In genomic region chr12:120259418-120260202, GRCh38 we compare ENCODE assay signal across 10 cellular contexts. TPM values are rescaled to one million over a fixed set of nuclear protein-coding genes. Genes with fewer than 3 reads are reported as not detected.
A peak's percentile ranks its signal among the peaks of the same experiment; 100 is the strongest.
DNase-seq lines count a peak whose midpoint lies in the region; ATAC-seq, FAIRE-seq and TF ChIP-seq lines count a peak whose summit lies in the region.
"Had no signal": no experiment of that assay in that cellular context is flagged by ENCODE, and none has a peak within 500 bp of the region (broad histone marks: within the 10 kb centered on the region; RNA-seq: fewer than 3 reads in every experiment).

No MANE protein-coding gene starts in this region.

- no peaks in the 10 kb centered on the region for H3K9me3 ChIP-seq in transverse colon

- DNase-seq in activated CD8-positive, alpha-beta memory T cell treated with anti-CD3 and anti-CD28 coated beads, Interleukin-2, amount 10 ng/mL, durations not matched to agents 7 days and 5 days, result no peak
- no peak for DNase-seq in activated CD8-positive, alpha-beta memory T cell treated with anti-CD3 and anti-CD28 coated beads for 24 hours
- DNase-seq in astrocyte of the cerebellum (ENCODE audit: low read depth), result peak; percentile 72
- peak; percentile 51 for DNase-seq in islet precursor cell
- DNase-seq in transverse colon, result no peak
- no peak for DNase-seq in superior temporal gyrus (ENCODE audit: extremely low spot score)
- no peak for DNase-seq in frontal cortex (ENCODE audit: low spot score in 2 of 2)
- DNase-seq in brain microvascular endothelial cell, result no peak
- DNase-seq: NCI-H446 treated with DMSO at 0.1 percent for 48 hours had no signal

- in situ Hi-C loops in astrocyte of the cerebellum (cut with HindIII; ENCODE audit: low sequenced_read_pairs), result loop anchor here (5.0 kb wide), 1 partner anchor 42 kb away; no protein-coding TSS in a partner anchor
- in situ Hi-C loops in transverse colon (cut with MboI; ENCODE audit: low pct_ligation_motif_present in 1 of 4, low pct_unique_long_range_greater_than_20kb in 1 of 4, low sequenced_read_pairs in 3 of 4), result no loop called here
- in situ Hi-C loops in brain microvascular endothelial cell (cut with HindIII; ENCODE audit: low pct_ligation_motif_present, low sequenced_read_pairs), result no loop called here

- no peaks in the 10 kb centered on the region for H3K36me3 ChIP-seq in transverse colon
- peaks cover 13% of the 10 kb centered on the region for H3K36me3 ChIP-seq in brain microvascular endothelial cell (replicated peaks)

- peak overlapping the region; percentile 13 for H3K27ac Mint-ChIP-seq in activated CD8-positive, alpha-beta memory T cell treated with anti-CD3 and anti-CD28 coated beads, Interleukin-2, amount 10 ng/mL, durations not matched to agents 7 days and 5 days

- no peak for TF ChIP-seq CTCF in astrocyte of the cerebellum (IDR thresholded peaks at IDR 0.05; ENCODE audit: low read depth, low read length, missing control alignments)
- no peak for TF ChIP-seq CTCF in transverse colon (IDR thresholded peaks at IDR 0.05)
- no peak for TF ChIP-seq CTCF in brain microvascular endothelial cell (IDR thresholded peaks at IDR 0.05; ENCODE audit: low read depth, low read length, missing control alignments)

- peaks cover 29% of the 10 kb centered on the region for H3K36me3 Mint-ChIP-seq in activated CD8-positive, alpha-beta memory T cell treated with anti-CD3 and anti-CD28 coated beads, Interleukin-2, amount 10 ng/mL, durations not matched to agents 7 days and 5 days

- 40 to 84% methylated on average over 2 to 8 of the region's 8 CpGs for WGBS in transverse colon (ENCODE audit: low coverage in 1 of 2), 2 donors

- TF ChIP-seq EP300 in transverse colon (IDR thresholded peaks at IDR 0.05; ENCODE audit: low read depth), result no peak

- no peaks in the 10 kb centered on the region for H3K27me3 Mint-ChIP-seq in activated CD8-positive, alpha-beta memory T cell treated with anti-CD3 and anti-CD28 coated beads, Interleukin-2, amount 10 ng/mL, durations not matched to agents 7 days and 5 days

- intact Hi-C loops in transverse colon (cut with DNase I; ENCODE audit: low total_unique reads), result no loop called here

- no peak for FAIRE-seq in frontal cortex (lab: Jason Lieb, UNC)
- FAIRE-seq: islet of Langerhans had no signal

- no peaks in the 10 kb centered on the region for H3K27me3 ChIP-seq in transverse colon
- H3K27me3 ChIP-seq in brain microvascular endothelial cell (replicated peaks), result no peaks in the 10 kb centered on the region

- CTCF ChIA-PET in activated CD8-positive, alpha-beta memory T cell treated with anti-CD3 and anti-CD28 coated beads, Interleukin-2, amount 10 ng/mL, durations not matched to agents 7 days and 5 days (lab: Charles Lee), result interaction anchor here (0.8 to 25.9 kb wide), 2 partner anchors 10 to 34 kb away, joined by 3 to 768 read pairs; no protein-coding TSS in a partner anchor

- H3K9me3 Mint-ChIP-seq in activated CD8-positive, alpha-beta memory T cell treated with anti-CD3 and anti-CD28 coated beads, Interleukin-2, amount 10 ng/mL, durations not matched to agents 7 days and 5 days (ENCODE audit: low read depth), result no peaks in the 10 kb centered on the region

- H3K4me3 ChIP-seq in astrocyte of the cerebellum (ENCODE audit: low read depth, low read length) (no peak overlapping the region), transverse colon (no peak overlapping the region), brain microvascular endothelial cell (ENCODE audit: low read depth, low read length) (no peak overlapping the region)

- no peak overlapping the region for H3K4me3 Mint-ChIP-seq in activated CD8-positive, alpha-beta memory T cell treated with anti-CD3 and anti-CD28 coated beads, Interleukin-2, amount 10 ng/mL, durations not matched to agents 7 days and 5 days

- H3K4me1 Mint-ChIP-seq in activated CD8-positive, alpha-beta memory T cell treated with anti-CD3 and anti-CD28 coated beads, Interleukin-2, amount 10 ng/mL, durations not matched to agents 7 days and 5 days, result peaks cover 75% of the 10 kb centered on the region

- H3K4me1 ChIP-seq in transverse colon, result peaks cover 36 to 96% (median 62%) of the 10 kb centered on the region in 4 donors

- H3K27ac ChIP-seq in transverse colon (peak overlapping the region; percentile 29 to 87 (median 39)), brain microvascular endothelial cell (no peak overlapping the region)

- TF ChIP-seq POLR2A in transverse colon (IDR thresholded peaks at IDR 0.05), result no peak

- no peak for ATAC-seq in activated CD8-positive, alpha-beta memory T cell treated with anti-CD3 and anti-CD28 coated beads, Interleukin-2, amount 10 ng/mL, durations not matched to agents 7 days and 5 days

RNA-seq across cellular contexts. Expression of gene PXN, which starts 5.9 kb away (rescaled TPM):
- 100 to 1,000 TPM in 1 of 2 experiments, 10 to 100 TPM in 1; 69.3 to 146 TPM for total RNA-seq in activated CD8-positive, alpha-beta memory T cell treated with anti-CD3 and anti-CD28 coated beads, Interleukin-2, amount 10 ng/mL, durations not matched to agents 7 days and 5 days
- total RNA-seq in transverse colon, result 100 to 1,000 TPM; 101 to 328 (median 198) TPM
- total RNA-seq in frontal cortex, result 2.4 TPM

RNA-seq across cellular contexts. Expression of gene RNU4-2, which starts 32.1 kb away (rescaled TPM):
- 1,000 to 10,000 TPM in 1 of 2 experiments, 100 to 1,000 TPM in 1; 953 to 3,569 TPM for total RNA-seq in activated CD8-positive, alpha-beta memory T cell treated with anti-CD3 and anti-CD28 coated beads, Interleukin-2, amount 10 ng/mL, durations not matched to agents 7 days and 5 days
- total RNA-seq in transverse colon (under 1 TPM; under 0.01 TPM), frontal cortex (under 0.01 TPM)

RNA-seq across cellular contexts. Expression of gene RNU4-1, which starts 33.4 kb away (rescaled TPM):
- 1,000 to 10,000 TPM in 1 of 2 experiments, 100 to 1,000 TPM in 1; 780 to 2,122 TPM for total RNA-seq in activated CD8-positive, alpha-beta memory T cell treated with anti-CD3 and anti-CD28 coated beads, Interleukin-2, amount 10 ng/mL, durations not matched to agents 7 days and 5 days
- total RNA-seq in transverse colon (under 1 TPM in 3 of 4 donors, not detected in 1; under 0.01 TPM), frontal cortex (under 0.01 TPM)

RNA-seq across cellular contexts. Expression of gene SIRT4, which starts 42.5 kb away (rescaled TPM):
- 1 to 10 TPM; 2.4 to 3.0 TPM for total RNA-seq in activated CD8-positive, alpha-beta memory T cell treated with anti-CD3 and anti-CD28 coated beads, Interleukin-2, amount 10 ng/mL, durations not matched to agents 7 days and 5 days
- 1 to 10 TPM in 1 of 4 donors, under 1 TPM in 1, not detected in 2; 0.95 to 1.9 TPM for total RNA-seq in transverse colon
- total RNA-seq in frontal cortex, result 4.1 TPM

RNA-seq across cellular contexts. Expression of gene RPLP0, which starts 58.7 kb away (rescaled TPM):
- 1,000 to 10,000 TPM; 1,755 to 2,356 TPM for total RNA-seq in activated CD8-positive, alpha-beta memory T cell treated with anti-CD3 and anti-CD28 coated beads, Interleukin-2, amount 10 ng/mL, durations not matched to agents 7 days and 5 days
- total RNA-seq in transverse colon (1,000 to 10,000 TPM in 3 of 4 donors, 100 to 1,000 TPM in 1; 660 to 2,105 (median 1,778) TPM), frontal cortex (1,889 TPM)

Comparison
In these comparisons a context has a peak if more than half of its experiments do, and no peak if none do; other contexts are left out.
1. DNase-seq: peak in astrocyte of the cerebellum (single experiment) and islet precursor cell (single experiment); none in activated CD8-positive, alpha-beta memory T cell treated with anti-CD3 and anti-CD28 coated beads, Interleukin-2, amount 10 ng/mL, durations not matched to agents 7 days and 5 days (single experiment), activated CD8-positive, alpha-beta memory T cell treated with anti-CD3 and anti-CD28 coated beads for 24 hours (single experiment), transverse colon (single experiment), superior temporal gyrus (single experiment), frontal cortex (0 of 2) and brain microvascular endothelial cell (single experiment).
2. RNA of gene PXN, which starts 5.9 kb away (total RNA-seq): 101 to 328 TPM in transverse colon and 69.3 to 146 TPM in activated CD8-positive, alpha-beta memory T cell treated with anti-CD3 and anti-CD28 coated beads, Interleukin-2, amount 10 ng/mL, durations not matched to agents 7 days and 5 days; 2.4 TPM in frontal cortex (single experiment); every median in the first group is over 10 times any median in the second.
3. RNA of gene RNU4-2, which starts 32.1 kb away (total RNA-seq): 953 to 3,569 TPM in activated CD8-positive, alpha-beta memory T cell treated with anti-CD3 and anti-CD28 coated beads, Interleukin-2, amount 10 ng/mL, durations not matched to agents 7 days and 5 days; under 0.01 TPM in transverse colon and under 0.01 TPM in frontal cortex (single experiment); every median in the first group is over 100 times any median in the second.
4. RNA of gene RNU4-1, which starts 33.4 kb away (total RNA-seq): 780 to 2,122 TPM in activated CD8-positive, alpha-beta memory T cell treated with anti-CD3 and anti-CD28 coated beads, Interleukin-2, amount 10 ng/mL, durations not matched to agents 7 days and 5 days; under 0.01 TPM in transverse colon and under 0.01 TPM in frontal cortex (single experiment); every median in the first group is over 100 times any median in the second.